ENCODE assay signal across 8 cellular contexts in genomic region chr20:8389381-8390368, GRCh38.
DNase-seq lines count a peak whose midpoint lies in the region; ATAC-seq and TF ChIP-seq lines count a peak whose summit lies in the region.

No MANE protein-coding gene starts in this region.

- CTCF ChIA-PET in CD4-positive, alpha-beta T cell (lab: Charles Lee): interaction anchor here (2.7 kb wide), 1 partner anchor 346 kb away, joined by 7 read pairs; no protein-coding TSS in a partner anchor
- CTCF ChIA-PET in IMR-90 (lab: Yijun Ruan, JAX): interaction anchor here (1.7 kb wide), 1 partner anchor 331 kb away, joined by 9 read pairs; no protein-coding TSS in a partner anchor
- CTCF ChIA-PET in PC-9 (lab: Charles Lee): interaction anchor here (0.5 to 0.8 kb wide), 2 partner anchors 332 to 453 kb away, joined by 4 to 5 read pairs; no protein-coding TSS in a partner anchor

- no peak overlapping the region for H3K23ac ChIP-seq in IMR-90 (ENCODE audit: low read depth, low read length)

- POLR2A ChIA-PET in CD4-positive, alpha-beta T cell (lab: Charles Lee): no interaction called here
- POLR2A ChIA-PET in IMR-90 (lab: Charles Lee; ENCODE audit: unreplicated experiment) (no interaction called here), PC-9 (lab: Charles Lee; ENCODE audit: unreplicated experiment) (no interaction called here)

- H3K4ac ChIP-seq in IMR-90 (ENCODE audit: low read depth, low read length): no peak overlapping the region

- H2AK9ac ChIP-seq in IMR-90 (replicated peaks; ENCODE audit: low read depth, low read length, poor library complexity): no peak overlapping the region

- H3K9me2 ChIP-seq in PC-9 (ENCODE audit: insufficient read depth): no peaks in the 10 kb centered on the region
- H3K9me2 ChIP-seq in neural cell (ENCODE audit: insufficient read depth, low read length): no peaks in the 10 kb centered on the region

- peak; percentile 70 for TF ChIP-seq CTCF in CD4-positive, alpha-beta T cell (IDR thresholded peaks at IDR 0.05)
- TF ChIP-seq CTCF in IMR-90 (conservative IDR thresholded peaks at IDR 0.05; ENCODE audit: low read depth, low read length) (peak; percentile 51), PC-9 (conservative IDR thresholded peaks at IDR 0.05) (peak; percentile 71), epithelial cell of proximal tubule (conservative IDR thresholded peaks at IDR 0.05; ENCODE audit: low read depth, low read length) (peak; percentile 51), neural cell (IDR thresholded peaks at IDR 0.05; ENCODE audit: poor library complexity, severe bottlenecking) (peak; percentile 72)

- no peaks in the 10 kb centered on the region for H3K27me3 ChIP-seq in CD4-positive, alpha-beta T cell (ENCODE audit: control insufficient read depth, insufficient read depth, low read length)
- H3K27me3 ChIP-seq in IMR-90 (ENCODE audit: control insufficient read depth, insufficient read depth, low read length) (no peaks in the 10 kb centered on the region), PC-9 (ENCODE audit: insufficient read depth, low read depth) (no peaks in the 10 kb centered on the region), neural cell (ENCODE audit: insufficient read depth, low read depth, low read length) (no peaks in the 10 kb centered on the region)

- BruUV-seq in IMR-90 (replicated peaks; lab: Mats Ljungman, UMichigan) (no TSS peak), PC-9 (replicated peaks; lab: Mats Ljungman, UMichigan) (no TSS peak)

- H3K9ac ChIP-seq in IMR-90 (ENCODE audit: low read depth, low read length) (no peak overlapping the region), neural cell (ENCODE audit: low read length) (no peak overlapping the region)

- no peak overlapping the region for H4K5ac ChIP-seq in IMR-90 (ENCODE audit: low read depth, low read length)

- H3K79me1 ChIP-seq in IMR-90 (ENCODE audit: low read depth in 1 of 2, low read length in 2 of 2): peaks cover 10% of the 10 kb centered on the region in 2 experiments

- no peak for DNase-seq in CD4-positive, alpha-beta T cell
- peak; percentile 59 for DNase-seq in IMR-90
- DNase-seq in PC-9: peak in 1 of 2 experiments; percentile 41
- DNase-seq in epithelial cell of proximal tubule (ENCODE audit: low read depth): no peak
- DNase-seq in activated CD4-positive, alpha-beta T cell treated with anti-CD3 and anti-CD28 coated beads, Interleukin-2, amount 50 U/mL, for 1 hour: no peak

- H3K36me3 ChIP-seq in IMR-90 (ENCODE audit: control insufficient read depth, insufficient read depth, low read length) (no peaks in the 10 kb centered on the region), PC-9 (ENCODE audit: low read depth) (no peaks in the 10 kb centered on the region), neural cell (ENCODE audit: insufficient read depth, low read length) (no peaks in the 10 kb centered on the region)

- H3K4me2 ChIP-seq in IMR-90 (ENCODE audit: low read depth, low read length) (no peak overlapping the region), PC-9 (no peak overlapping the region), neural cell (ENCODE audit: low read length) (peak overlapping the region; percentile 46)

- ATAC-seq in CD4-positive, alpha-beta T cell (ENCODE audit: poor library complexity): no peak
- ATAC-seq in IMR-90 (ENCODE audit: low read depth): peak; percentile 27; the same call in 1 of the 2 replicates
- no peak for ATAC-seq in GM18909 (IDR thresholded peaks at IDR 0.05; ENCODE audit: poor library complexity, unreplicated experiment)
- no peak for ATAC-seq in activated T-helper 17 cell treated with anti-CD3 and anti-CD28 coated beads, Interleukin-2, amount 50 U/mL, for 72 hours (replicated peaks)

- 73% methylated on average over 2 of the region's 12 CpGs; no CpG with 5 or more reads in 1 of the 2 experiments for WGBS in IMR-90 (ENCODE audit: extremely low coverage in 2 of 2, insufficient read length in 1 of 2), 2 experiments

- H3K14ac ChIP-seq in IMR-90 (replicated peaks; ENCODE audit: low read depth, low read length): no peak overlapping the region

- TF ChIP-seq POLR2A in IMR-90 (IDR thresholded peaks at IDR 0.05; ENCODE audit: low read depth, low read length): no peak

- no peak overlapping the region for H4K8ac ChIP-seq in IMR-90 (ENCODE audit: low read depth in 2 of 2, low read length in 2 of 2)

- no peak overlapping the region for H3K27ac ChIP-seq in CD4-positive, alpha-beta T cell (ENCODE audit: low read depth, low read length)
- H3K27ac ChIP-seq in IMR-90 (ENCODE audit: insufficient read depth, low read length) (no peak overlapping the region), PC-9 (no peak overlapping the region), neural cell (ENCODE audit: low read length) (peak overlapping the region; percentile 50)

- H3K4me1 ChIP-seq in IMR-90 (ENCODE audit: control insufficient read depth, insufficient read depth, low read length): peaks cover 7% of the 10 kb centered on the region
- no peaks in the 10 kb centered on the region for H3K4me1 ChIP-seq in PC-9 (replicated peaks; ENCODE audit: insufficient read depth)

- TF ChIP-seq RAD21 in IMR-90 (IDR thresholded peaks at IDR 0.05; ENCODE audit: low read length) (peak; percentile 41), neural cell (conservative IDR thresholded peaks at IDR 0.05) (peak; percentile 64)

- peaks cover 5% of the 10 kb centered on the region; the same call in 1 of the 2 replicates for H3K9me1 ChIP-seq in IMR-90 (ENCODE audit: insufficient read depth, low read length)

- dilution Hi-C loops in IMR-90 (cut with HindIII; ENCODE audit: low sequenced_read_pairs, unreplicated experiment): no loop called here

- no peaks in the 10 kb centered on the region for H3K9me3 ChIP-seq in CD4-positive, alpha-beta T cell (ENCODE audit: control insufficient read depth, low read length)
- H3K9me3 ChIP-seq in IMR-90 (ENCODE audit: control insufficient read depth, insufficient read depth, low read length): no peaks in the 10 kb centered on the region
- no peaks in the 10 kb centered on the region for H3K9me3 ChIP-seq in PC-9 (ENCODE audit: insufficient read depth, low read depth)
- H3K9me3 ChIP-seq in neural cell (ENCODE audit: low read length): no peaks in the 10 kb centered on the region

- no peak overlapping the region for H3K27ac Mint-ChIP-seq in CD4-positive, alpha-beta T cell
- H3K27ac Mint-ChIP-seq in activated T-helper 17 cell treated with anti-CD3 and anti-CD28 coated beads, Interleukin-2, amount 50 U/mL, for 72 hours: no peak overlapping the region

- H4K91ac ChIP-seq in IMR-90 (ENCODE audit: insufficient read depth, low read depth, low read length): no peak overlapping the region

- H2BK5ac ChIP-seq in IMR-90 (ENCODE audit: low read depth, low read length, poor library complexity, severe bottlenecking): no peak overlapping the region

- no peaks in the 10 kb centered on the region for H3K27me3 Mint-ChIP-seq in CD4-positive, alpha-beta T cell
- H3K27me3 Mint-ChIP-seq in activated T-helper 17 cell treated with anti-CD3 and anti-CD28 coated beads, Interleukin-2, amount 50 U/mL, for 72 hours: no peaks in the 10 kb centered on the region

- H2AK5ac ChIP-seq in IMR-90 (ENCODE audit: low read depth, low read length): no peak overlapping the region

- no peaks in the 10 kb centered on the region for H3K36me3 Mint-ChIP-seq in CD4-positive, alpha-beta T cell (ENCODE audit: low read depth)
- H3K36me3 Mint-ChIP-seq in activated T-helper 17 cell treated with anti-CD3 and anti-CD28 coated beads, Interleukin-2, amount 50 U/mL, for 72 hours (ENCODE audit: low read depth): no peaks in the 10 kb centered on the region

- no peak overlapping the region; the same call in 2 of the 3 replicates for H2BK15ac ChIP-seq in IMR-90 (ENCODE audit: low read depth, low read length)

- H2BK120ac ChIP-seq in IMR-90 (ENCODE audit: low read depth, low read length): no peak overlapping the region

- no peak overlapping the region for H3K4me3 ChIP-seq in IMR-90 (ENCODE audit: insufficient read depth, low read depth, low read length)
- no peak overlapping the region for H3K4me3 ChIP-seq in PC-9
- no peak overlapping the region for H3K4me3 ChIP-seq in epithelial cell of proximal tubule (ENCODE audit: low read depth, low read length)
- peak overlapping the region; percentile 32 for H3K4me3 ChIP-seq in neural cell (ENCODE audit: low read length)

- H4K20me1 ChIP-seq in IMR-90 (ENCODE audit: insufficient read depth, low read length): no peaks in the 10 kb centered on the region
- no peaks in the 10 kb centered on the region for H4K20me1 ChIP-seq in PC-9 (ENCODE audit: insufficient read depth)
- H4K20me1 ChIP-seq in neural cell (ENCODE audit: insufficient read depth): no peaks in the 10 kb centered on the region

- in situ Hi-C loops in IMR-90 (cut with MboI; ENCODE audit: low sequenced_read_pairs): loop anchor here (5.0 to 10.0 kb wide), 2 partner anchors 252 to 335 kb away; no protein-coding TSS in a partner anchor

- intact Hi-C loops in CD4-positive, alpha-beta T cell (cut with DNase I, micrococcal nuclease): loop anchor here (1.0 to 10.0 kb wide), 4 partner anchors 257 to 455 kb away; partner anchors contain the start of gene PLCB1 (in 2 of the 2)
- intact Hi-C loops in IMR-90 (cut with micrococcal nuclease): loop anchor here (1.0 to 10.0 kb wide), 5 partner anchors 167 to 455 kb away; partner anchors contain the start of gene PLCB1
- intact Hi-C loops in PC-9 (cut with micrococcal nuclease; ENCODE audit: unreplicated experiment): loop anchor here (5.0 kb wide), 2 partner anchors 347 to 452 kb away; no protein-coding TSS in a partner anchor

- H3K4me3 Mint-ChIP-seq in CD4-positive, alpha-beta T cell: no peak overlapping the region
- no peak overlapping the region for H3K4me3 Mint-ChIP-seq in activated T-helper 17 cell treated with anti-CD3 and anti-CD28 coated beads, Interleukin-2, amount 50 U/mL, for 72 hours

- no peak overlapping the region for H3K56ac ChIP-seq in IMR-90 (ENCODE audit: extremely low read depth, insufficient read depth, low read length)

- no peak overlapping the region for H2AFZ ChIP-seq in IMR-90 (replicated peaks; ENCODE audit: low read length, poor library complexity)
- H2AFZ ChIP-seq in PC-9: no peak overlapping the region
- H2AFZ ChIP-seq in neural cell (ENCODE audit: low read depth, low read length): no peak overlapping the region

- TF ChIP-seq EP300 in neural cell (conservative IDR thresholded peaks at IDR 0.05; ENCODE audit: poor library complexity, severe bottlenecking): no peak

- peaks cover 4% of the 10 kb centered on the region for H3K4me1 Mint-ChIP-seq in CD4-positive, alpha-beta T cell (ENCODE audit: low read depth)
- H3K4me1 Mint-ChIP-seq in activated T-helper 17 cell treated with anti-CD3 and anti-CD28 coated beads, Interleukin-2, amount 50 U/mL, for 72 hours: peaks cover 2% of the 10 kb centered on the region

- H3F3A ChIP-seq in PC-9 (ENCODE audit: insufficient read depth, low read depth): no peaks in the 10 kb centered on the region
- H3F3A ChIP-seq in neural cell (ENCODE audit: insufficient read depth, low read length, poor library complexity, severe bottlenecking): no peaks in the 10 kb centered on the region

- no peaks in the 10 kb centered on the region for H3K9me3 Mint-ChIP-seq in CD4-positive, alpha-beta T cell
- no peaks in the 10 kb centered on the region for H3K9me3 Mint-ChIP-seq in activated T-helper 17 cell treated with anti-CD3 and anti-CD28 coated beads, Interleukin-2, amount 50 U/mL, for 72 hours

- H3K18ac ChIP-seq in IMR-90 (ENCODE audit: low read depth, low read length): 0 out of 2 replicates have a peak overlapping the region, but pooled peaks have one; percentile 2

- no peaks in the 10 kb centered on the region for H3K79me2 ChIP-seq in PC-9 (ENCODE audit: low read depth)
- H3K79me2 ChIP-seq in neural cell (replicated peaks; ENCODE audit: insufficient read depth, low read length): no peaks in the 10 kb centered on the region

- no peak overlapping the region; the same call in 1 of the 2 replicates for H2BK20ac ChIP-seq in IMR-90 (ENCODE audit: low read depth, low read length)
